ENCODE assay signal across 4 cellular contexts in the genomic region with DNA sequence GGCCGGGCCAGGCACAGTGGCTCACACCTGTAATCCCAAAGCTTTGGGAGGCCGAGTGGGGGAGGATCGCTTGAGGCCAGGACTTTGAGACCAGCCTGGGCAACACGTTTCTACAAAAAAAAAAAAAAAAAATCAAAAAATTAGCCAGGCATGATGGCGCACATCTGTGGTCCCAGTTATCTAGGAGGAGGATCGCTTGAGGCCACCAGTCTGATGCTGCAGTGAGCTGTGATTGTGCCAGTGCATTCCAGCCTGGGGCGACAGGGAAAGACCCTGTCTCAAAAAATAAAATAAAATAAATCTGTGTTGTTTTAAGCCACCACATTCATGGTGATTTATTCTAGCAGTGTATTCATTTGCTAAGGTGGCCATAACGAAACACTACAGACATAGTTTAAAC. TPM values are rescaled to one million over a fixed set of nuclear protein-coding genes. Genes with fewer than 3 reads are reported as not detected.
"Had no signal": no experiment of that assay in that cellular context is flagged by ENCODE, and none has a peak within 500 bp of the region (broad histone marks: within the 10 kb centered on the region; RNA-seq: fewer than 3 reads in every experiment).

No MANE protein-coding gene starts in this region.

- H3K4me3 ChIP-seq: GM12878 had no signal

- DNase-seq: GDM1, GF-D8 had no signal

- ATAC-seq: GM12878 had no signal

RNA-seq across cellular contexts. Expression of a gene that starts 29.1 kb away (rescaled TPM):
- total RNA-seq: G401, GM12878 had no signal
